ENCODE assay signal across 17 cellular contexts in genomic region chr13:24293761-24294160, GRCh38. TPM values are rescaled to one million over a fixed set of nuclear protein-coding genes. Genes with fewer than 3 reads are reported as not detected.
"Had no signal": no experiment of that assay in that cellular context is flagged by ENCODE, and none has a peak within 500 bp of the region (broad histone marks: within the 10 kb centered on the region; RNA-seq: fewer than 3 reads in every experiment).

No MANE protein-coding gene starts in this region.

- H3K27ac ChIP-seq: ascending aorta, cardiac muscle cell, esophagus muscularis mucosa, left ventricle myocardium inferior had no signal

- H3K9me3 ChIP-seq: ascending aorta, esophagus muscularis mucosa, left ventricle myocardium inferior, mucosa of descending colon had no signal

- H3K4me1 Mint-ChIP-seq: memory B cell; stimulated activated naive B cell treated with anti-CD40 and anti-IgM and Interleukin-4, amounts not matched to agents 10 μg/mL and 1 μg/mL and 100 μg/mL, for 72 hours; WTC11 had no signal

- H3K36me3 ChIP-seq: cardiac muscle cell had no signal

- ATAC-seq: mucosa of descending colon; naive thymus-derived CD4-positive, alpha-beta T cell; stimulated activated naive B cell treated with anti-CD40 and anti-IgM and Interleukin-4, amounts not matched to agents 10 μg/mL and 1 μg/mL and 100 μg/mL, for 72 hours; WTC11 had no signal

- H3K4me1 ChIP-seq: ascending aorta, left ventricle myocardium inferior had no signal

- H3K9me3 Mint-ChIP-seq: activated CD4-positive, alpha-beta T cell treated with anti-CD3 and anti-CD28 coated beads, Interleukin-2, amount 10 ng/mL, durations not matched to agents 24 days and 14 days; memory B cell; naive thymus-derived CD4-positive, alpha-beta T cell; stimulated activated naive B cell treated with anti-CD40 and anti-IgM and Interleukin-4, amounts not matched to agents 10 μg/mL and 1 μg/mL and 100 μg/mL, for 72 hours; WTC11 had no signal

- H3K4me3 ChIP-seq: ascending aorta, cardiac muscle cell, esophagus muscularis mucosa, left ventricle myocardium inferior, mucosa of descending colon had no signal

- H3K27ac Mint-ChIP-seq: activated CD4-positive, alpha-beta T cell treated with anti-CD3 and anti-CD28 coated beads, Interleukin-2, amount 10 ng/mL, durations not matched to agents 24 days and 14 days; memory B cell; stimulated activated naive B cell treated with anti-CD40 and anti-IgM and Interleukin-4, amounts not matched to agents 10 μg/mL and 1 μg/mL and 100 μg/mL, for 72 hours; WTC11 had no signal

- DNase-seq: activated CD4-positive, alpha-beta T cell treated with anti-CD3 and anti-CD28 coated beads, Interleukin-2, amount 10 ng/mL, durations not matched to agents 24 days and 14 days; activated effector memory CD4-positive, alpha-beta T cell treated with Interleukin-2 at 50 U/mL for 16 hours; left ventricle myocardium inferior; mucosa of descending colon; naive thymus-derived CD4-positive, alpha-beta T cell; nucleus accumbens; posterior cingulate gyrus; stimulated activated CD4-positive, alpha-beta T cell treated with anti-CD3 and anti-CD28 coated beads, Interleukin-2, amount 100 ng/mL, for 48 hours; stimulated activated naive B cell treated with anti-CD40 and anti-IgM and Interleukin-4, amounts not matched to agents 10 μg/mL and 1 μg/mL and 100 μg/mL, for 72 hours; trophoblast cell had no signal

- H3K27me3 Mint-ChIP-seq: activated CD4-positive, alpha-beta T cell treated with anti-CD3 and anti-CD28 coated beads, Interleukin-2, amount 10 ng/mL, durations not matched to agents 24 days and 14 days; memory B cell; naive thymus-derived CD4-positive, alpha-beta T cell; stimulated activated naive B cell treated with anti-CD40 and anti-IgM and Interleukin-4, amounts not matched to agents 10 μg/mL and 1 μg/mL and 100 μg/mL, for 72 hours had no signal

- H3K27me3 ChIP-seq: ascending aorta, cardiac muscle cell, esophagus muscularis mucosa had no signal

- H3K4me3 Mint-ChIP-seq: activated CD4-positive, alpha-beta T cell treated with anti-CD3 and anti-CD28 coated beads, Interleukin-2, amount 10 ng/mL, durations not matched to agents 24 days and 14 days; memory B cell; naive thymus-derived CD4-positive, alpha-beta T cell; stimulated activated naive B cell treated with anti-CD40 and anti-IgM and Interleukin-4, amounts not matched to agents 10 μg/mL and 1 μg/mL and 100 μg/mL, for 72 hours; WTC11 had no signal

RNA-seq across cellular contexts. Expression of gene C1QTNF9, which starts 15.6 kb away (rescaled TPM):
- total RNA-seq: activated CD4-positive, alpha-beta T cell treated with anti-CD3 and anti-CD28 coated beads, Interleukin-2, amount 10 ng/mL, durations not matched to agents 24 days and 14 days; ascending aorta; kidney epithelial cell; T-helper 2 cell treated with Interferon-gamma antibody and Interleukin-4, amounts not matched to agents 100 ng/mL and 5 ng/mL, for 36 hours; WTC11 had no signal
- polyA plus RNA-seq: cardiac muscle cell; naive thymus-derived CD4-positive, alpha-beta T cell had no signal
